In genomic region chr13:112438094-112438493, GRCh38 we compare ENCODE assay signal across 36 cellular contexts.
"Had no signal": no experiment of that assay in that cellular context is flagged by ENCODE, and none has a peak within 500 bp of the region (broad histone marks: within the 10 kb centered on the region; RNA-seq: fewer than 3 reads in every experiment).

No MANE protein-coding gene starts in this region.

- H3K4me1 Mint-ChIP-seq: activated CD4-positive, alpha-beta T cell treated with anti-CD3 and anti-CD28 coated beads for 36 hours; activated CD4-positive, alpha-beta T cell treated with anti-CD3 and anti-CD28 coated beads, Interleukin-2, amount 10 ng/mL, durations not matched to agents 24 days and 14 days; activated CD8-positive, alpha-beta memory T cell treated with anti-CD3 and anti-CD28 coated beads, Interleukin-2, amount 10 ng/mL, durations not matched to agents 7 days and 5 days; activated naive CD4-positive, alpha-beta T cell treated with anti-CD3 and anti-CD28 coated beads, Interleukin-2, amount 10 ng/mL, durations not matched to agents 7 days and 5 days; activated naive CD8-positive, alpha-beta T cell treated with anti-CD3 and anti-CD28 coated beads, Interleukin-2, amount 10 ng/mL, durations not matched to agents 7 days and 5 days; endodermal cell; T-helper 17 cell had no signal

- H3K4me1 ChIP-seq: ascending aorta, breast epithelium, colonic mucosa, heart left ventricle had no signal

- H3K4me3 Mint-ChIP-seq: activated CD4-positive, alpha-beta memory T cell treated with anti-CD3 and anti-CD28 coated beads for 36 hours; activated CD4-positive, alpha-beta T cell treated with anti-CD3 and anti-CD28 coated beads for 36 hours; activated CD4-positive, alpha-beta T cell treated with anti-CD3 and anti-CD28 coated beads, Interleukin-2, amount 10 ng/mL, durations not matched to agents 24 days and 14 days; activated CD8-positive, alpha-beta memory T cell treated with anti-CD3 and anti-CD28 coated beads, Interleukin-2, amount 10 ng/mL, durations not matched to agents 7 days and 5 days; activated CD8-positive, alpha-beta T cell treated with anti-CD3 and anti-CD28 coated beads, Interleukin-2, amount 10 ng/mL, durations not matched to agents 7 days and 5 days; activated naive CD4-positive, alpha-beta T cell treated with anti-CD3 and anti-CD28 coated beads, Interleukin-2, amount 10 ng/mL, durations not matched to agents 7 days and 5 days; activated naive CD8-positive, alpha-beta T cell treated with anti-CD3 and anti-CD28 coated beads, Interleukin-2, amount 10 ng/mL, durations not matched to agents 7 days and 5 days; activated T-helper 1 cell treated with anti-CD3 and anti-CD28 coated beads, Interleukin-12 subunit alpha, Interleukin-12 subunit beta, Interleukin-2, Interleukin-4 antibody, amounts not matched to agents 30 ng/mL and 10 ng/mL and 1 ng/mL, durations not matched to agents 14 hours and 24 hours and 36 hours; brain; dendritic cell treated with granulocyte-macrophage colony-stimulating factor and Interleukin-4, amounts not matched to agents 40 ng/mL and 50 ng/mL, for 4 days; endodermal cell; T-helper 17 cell; T-helper 2 cell treated with Interferon-gamma antibody and Interleukin-4, amounts not matched to agents 5 μg/mL and 100 μg/mL, for 36 hours had no signal

- H3K36me3 ChIP-seq: ascending aorta, breast epithelium, cardiac muscle cell, colonic mucosa, heart left ventricle, WERI-Rb-1 had no signal

- ATAC-seq: activated CD4-positive, alpha-beta T cell treated with anti-CD3 and anti-CD28 coated beads for 36 hours; activated CD8-positive, alpha-beta memory T cell treated with anti-CD3 and anti-CD28 coated beads, Interleukin-2, amount 10 ng/mL, durations not matched to agents 7 days and 5 days; activated CD8-positive, alpha-beta T cell treated with anti-CD3 and anti-CD28 coated beads, Interleukin-2, amount 10 ng/mL, durations not matched to agents 7 days and 5 days; activated naive CD4-positive, alpha-beta T cell treated with anti-CD3 and anti-CD28 coated beads, Interleukin-2, amount 50 U/mL, for 72 hours; esophagus mucosa; heart left ventricle; T-helper 17 cell had no signal

- H3K4me3 ChIP-seq: ascending aorta, breast epithelium, cardiac muscle cell, colonic mucosa, dorsolateral prefrontal cortex, heart left ventricle had no signal

- H3K9me3 ChIP-seq: ascending aorta, colonic mucosa had no signal

- H3K27me3 ChIP-seq: ascending aorta had no signal

- H3K27ac Mint-ChIP-seq: activated CD4-positive, alpha-beta memory T cell treated with anti-CD3 and anti-CD28 coated beads for 36 hours; activated CD4-positive, alpha-beta T cell treated with anti-CD3 and anti-CD28 coated beads for 36 hours; activated CD4-positive, alpha-beta T cell treated with anti-CD3 and anti-CD28 coated beads, Interleukin-2, amount 10 ng/mL, durations not matched to agents 24 days and 14 days; activated CD8-positive, alpha-beta memory T cell treated with anti-CD3 and anti-CD28 coated beads, Interleukin-2, amount 10 ng/mL, durations not matched to agents 7 days and 5 days; activated CD8-positive, alpha-beta T cell treated with anti-CD3 and anti-CD28 coated beads, Interleukin-2, amount 10 ng/mL, durations not matched to agents 7 days and 5 days; activated naive CD4-positive, alpha-beta T cell treated with anti-CD3 and anti-CD28 coated beads, Interleukin-2, amount 10 ng/mL, durations not matched to agents 7 days and 5 days; activated naive CD4-positive, alpha-beta T cell treated with anti-CD3 and anti-CD28 coated beads, Interleukin-2, amount 50 U/mL, for 72 hours; activated naive CD8-positive, alpha-beta T cell treated with anti-CD3 and anti-CD28 coated beads, Interleukin-2, amount 10 ng/mL, durations not matched to agents 7 days and 5 days; activated T-helper 1 cell treated with anti-CD3 and anti-CD28 coated beads, Interleukin-12 subunit alpha, Interleukin-12 subunit beta, Interleukin-2, Interleukin-4 antibody, amounts not matched to agents 30 ng/mL and 10 ng/mL and 1 ng/mL, durations not matched to agents 14 hours and 24 hours and 36 hours; activated T-helper 2 cell treated with anti-CD3 and anti-CD28 coated beads, Interferon-gamma antibody, Interleukin-2, Interleukin-4, amounts not matched to agents 10 μg/mL and 5 μg/mL and 100 μg/mL, durations not matched to agents 14 hours and 24 hours and 36 hours; brain; dendritic cell treated with granulocyte-macrophage colony-stimulating factor and Interleukin-4, amounts not matched to agents 40 ng/mL and 50 ng/mL, for 4 days; endodermal cell; T-helper 17 cell; T-helper 2 cell treated with Interferon-gamma antibody and Interleukin-4, amounts not matched to agents 5 μg/mL and 100 μg/mL, for 36 hours had no signal

- H3K36me3 Mint-ChIP-seq: activated CD4-positive, alpha-beta memory T cell treated with anti-CD3 and anti-CD28 coated beads for 36 hours; activated CD8-positive, alpha-beta memory T cell treated with anti-CD3 and anti-CD28 coated beads, Interleukin-2, amount 10 ng/mL, durations not matched to agents 7 days and 5 days; activated naive CD4-positive, alpha-beta T cell treated with anti-CD3 and anti-CD28 coated beads, Interleukin-2, amount 10 ng/mL, durations not matched to agents 7 days and 5 days; activated naive CD4-positive, alpha-beta T cell treated with anti-CD3 and anti-CD28 coated beads, Interleukin-2, amount 50 U/mL, for 72 hours; activated naive CD8-positive, alpha-beta T cell treated with anti-CD3 and anti-CD28 coated beads, Interleukin-2, amount 10 ng/mL, durations not matched to agents 7 days and 5 days; brain had no signal

- DNase-seq: activated CD4-positive, alpha-beta memory T cell treated with anti-CD3 and anti-CD28 coated beads for 36 hours; activated CD4-positive, alpha-beta T cell treated with anti-CD3 and anti-CD28 coated beads for 36 hours; activated CD4-positive, alpha-beta T cell treated with anti-CD3 and anti-CD28 coated beads, Interleukin-2, amount 10 ng/mL, durations not matched to agents 24 days and 14 days; activated CD4-positive, CD25-positive, alpha-beta regulatory T cell; activated CD4-positive, CD25-positive, alpha-beta regulatory T cell treated with anti-CD3 and anti-CD28 coated beads, Interleukin-2, amount 50 U/mL, for 72 hours; activated CD8-positive, alpha-beta memory T cell treated with anti-CD3 and anti-CD28 coated beads, Interleukin-2, amount 10 ng/mL, durations not matched to agents 7 days and 5 days; activated CD8-positive, alpha-beta memory T cell treated with anti-CD3 and anti-CD28 coated beads, Interleukin-2, amount 50 U/mL, for 4 hours; activated CD8-positive, alpha-beta T cell treated with anti-CD3 and anti-CD28 coated beads, Interleukin-2, amount 10 ng/mL, durations not matched to agents 7 days and 5 days; activated gamma-delta T cell; activated naive CD4-positive, alpha-beta T cell; activated naive CD4-positive, alpha-beta T cell treated with anti-CD3 and anti-CD28 coated beads, Interleukin-2, amount 10 ng/mL, durations not matched to agents 7 days and 5 days; activated naive CD8-positive, alpha-beta T cell treated with anti-CD3 and anti-CD28 coated beads, Interleukin-2, amount 10 ng/mL, durations not matched to agents 7 days and 5 days; activated T-cell treated with anti-CD3 and anti-CD28 coated beads, Interleukin-2, amount 50 U/mL, for 1 hour; activated T-cell treated with anti-CD3 and anti-CD28 coated beads, Interleukin-2, amount 50 U/mL, for 48 hours; central memory CD4-positive, alpha-beta T cell; cerebellar nuclear complex; colonic mucosa; dorsolateral prefrontal cortex; effector memory CD4-positive, alpha-beta T cell; endodermal cell; foreskin fibroblast; glutamatergic neuron; heart left ventricle; T-helper 17 cell; T1000; WERI-Rb-1 had no signal

- H3K27ac ChIP-seq: ascending aorta, breast epithelium, cardiac muscle cell, colonic mucosa, dorsolateral prefrontal cortex, heart left ventricle, WERI-Rb-1 had no signal
